1 cellular context compared by ENCODE assay signal in the genomic region with DNA sequence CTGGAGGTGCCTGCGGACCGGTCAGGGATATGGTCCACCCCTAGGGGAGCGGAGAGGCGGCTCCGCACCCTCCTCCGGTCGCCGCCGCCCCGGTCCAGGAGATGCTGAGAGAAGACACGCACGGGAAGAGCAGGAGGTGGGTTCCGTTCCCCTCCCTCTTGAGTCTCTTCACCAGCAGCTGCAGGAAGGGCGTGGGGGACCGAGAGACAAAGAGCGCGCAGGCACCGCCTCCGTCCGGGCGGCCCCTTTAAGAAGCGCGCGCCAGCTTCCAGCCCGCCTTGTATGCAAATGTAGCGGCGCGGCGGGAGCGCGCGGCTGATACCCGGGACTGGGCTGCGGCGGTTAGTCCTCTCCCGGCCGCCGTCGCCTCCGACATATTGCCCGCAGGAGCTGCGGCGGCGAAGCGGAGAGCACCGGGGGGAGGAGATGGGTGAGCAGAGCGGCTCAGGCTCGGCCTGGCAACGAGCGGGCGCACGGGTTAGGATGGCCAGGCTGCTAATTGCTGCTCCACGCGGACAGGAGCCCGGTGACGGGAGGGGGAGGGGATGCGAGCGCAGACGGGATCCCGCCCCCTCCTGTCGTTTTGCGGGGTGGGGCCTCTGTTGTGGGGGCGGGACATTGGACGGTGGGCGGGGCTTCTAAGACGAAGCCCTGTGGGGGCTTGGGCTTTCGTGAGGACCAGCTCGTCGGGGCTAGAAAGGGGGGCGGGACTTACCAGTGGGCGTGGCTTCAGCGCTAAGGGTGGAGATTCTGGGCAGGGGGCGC.
A peak's percentile ranks its signal among the peaks of the same experiment; 100 is the strongest.
TF ChIP-seq lines count a peak whose summit lies in the region.

Gene TMEM39B (plus strand): TSS at position 318 of the 765 bp plus-strand sequence. CDS start 109 bp downstream, at position 427.

TF ChIP-seq in GM12878, 131 proteins besides CTCF, POLR2A, EP300 and RAD21 (continued from another document and continues in another):
- no peak for TF ChIP-seq ZBTB33 (IDR thresholded peaks at IDR 0.05)
- no peak for TF ChIP-seq ZNF622 (IDR thresholded peaks at IDR 0.05)
- peak; percentile 91; the same call in 1 of the 2 replicates for TF ChIP-seq RB1 (IDR thresholded peaks at IDR 0.05; ENCODE audit: borderline replicate concordance)
- TF ChIP-seq, protein P1, sequence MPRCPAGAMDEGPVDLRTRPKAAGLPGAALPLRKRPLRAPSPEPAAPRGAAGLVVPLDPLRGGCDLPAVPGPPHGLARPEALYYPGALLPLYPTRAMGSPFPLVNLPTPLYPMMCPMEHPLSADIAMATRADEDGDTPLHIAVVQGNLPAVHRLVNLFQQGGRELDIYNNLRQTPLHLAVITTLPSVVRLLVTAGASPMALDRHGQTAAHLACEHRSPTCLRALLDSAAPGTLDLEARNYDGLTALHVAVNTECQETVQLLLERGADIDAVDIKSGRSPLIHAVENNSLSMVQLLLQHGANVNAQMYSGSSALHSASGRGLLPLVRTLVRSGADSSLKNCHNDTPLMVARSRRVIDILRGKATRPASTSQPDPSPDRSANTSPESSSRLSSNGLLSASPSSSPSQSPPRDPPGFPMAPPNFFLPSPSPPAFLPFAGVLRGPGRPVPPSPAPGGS (IDR thresholded peaks at IDR 0.05; ENCODE audit: borderline replicate concordance, insufficient read depth, low read depth, low read length, poor library complexity, severe bottlenecking), result peak; percentile 33
- peak; percentile 96 for TF ChIP-seq ZNF207 (IDR thresholded peaks at IDR 0.05; ENCODE audit: borderline replicate concordance)
- no peak for TF ChIP-seq BCL11A (IDR thresholded peaks at IDR 0.05; ENCODE audit: low read depth, low read length)
- TF ChIP-seq SRF (IDR thresholded peaks at IDR 0.05; ENCODE audit: low read depth in 2 of 2, low read length in 2 of 2), result peak in 1 of 2 experiments; percentile 3; a peak in 1 of 4 replicates
- no peak for TF ChIP-seq FOXM1 (IDR thresholded peaks at IDR 0.05; ENCODE audit: low read depth, low read length)
- TF ChIP-seq BHLHE40 (IDR thresholded peaks at IDR 0.05; ENCODE audit: borderline replicate concordance in 1 of 2, low read depth in 2 of 2, low read length in 1 of 2), result peak; percentile 46 to 73; a peak in 3 of 4 replicates
- TF ChIP-seq, protein P2, sequence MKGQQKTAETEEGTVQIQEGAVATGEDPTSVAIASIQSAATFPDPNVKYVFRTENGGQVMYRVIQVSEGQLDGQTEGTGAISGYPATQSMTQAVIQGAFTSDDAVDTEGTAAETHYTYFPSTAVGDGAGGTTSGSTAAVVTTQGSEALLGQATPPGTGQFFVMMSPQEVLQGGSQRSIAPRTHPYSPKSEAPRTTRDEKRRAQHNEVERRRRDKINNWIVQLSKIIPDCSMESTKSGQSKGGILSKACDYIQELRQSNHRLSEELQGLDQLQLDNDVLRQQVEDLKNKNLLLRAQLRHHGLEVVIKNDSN (IDR thresholded peaks at IDR 0.05; ENCODE audit: borderline replicate concordance, extremely low read length, insufficient read depth, low read depth, low read length), result no peak
- peak; percentile 77 for TF ChIP-seq MXI1 (IDR thresholded peaks at IDR 0.05; ENCODE audit: low read depth, low read length)
- TF ChIP-seq HCFC1 (IDR thresholded peaks at IDR 0.05; ENCODE audit: low read length), result peak; percentile 40; the same call in 1 of the 2 replicates
- TF ChIP-seq, protein P3, sequence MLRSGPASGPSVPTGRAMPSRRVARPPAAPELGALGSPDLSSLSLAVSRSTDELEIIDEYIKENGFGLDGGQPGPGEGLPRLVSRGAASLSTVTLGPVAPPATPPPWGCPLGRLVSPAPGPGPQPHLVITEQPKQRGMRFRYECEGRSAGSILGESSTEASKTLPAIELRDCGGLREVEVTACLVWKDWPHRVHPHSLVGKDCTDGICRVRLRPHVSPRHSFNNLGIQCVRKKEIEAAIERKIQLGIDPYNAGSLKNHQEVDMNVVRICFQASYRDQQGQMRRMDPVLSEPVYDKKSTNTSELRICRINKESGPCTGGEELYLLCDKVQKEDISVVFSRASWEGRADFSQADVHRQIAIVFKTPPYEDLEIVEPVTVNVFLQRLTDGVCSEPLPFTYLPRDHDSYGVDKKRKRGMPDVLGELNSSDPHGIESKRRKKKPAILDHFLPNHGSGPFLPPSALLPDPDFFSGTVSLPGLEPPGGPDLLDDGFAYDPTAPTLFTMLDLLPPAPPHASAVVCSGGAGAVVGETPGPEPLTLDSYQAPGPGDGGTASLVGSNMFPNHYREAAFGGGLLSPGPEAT (IDR thresholded peaks at IDR 0.05; ENCODE audit: low read depth), result peak; percentile 88
- peak; percentile 75; the same call in 1 of the 2 replicates for TF ChIP-seq CHD2 (IDR thresholded peaks at IDR 0.05; ENCODE audit: borderline replicate concordance, low read depth, low read length)
- peak; percentile 52; the same call in 1 of the 2 replicates for TF ChIP-seq SMAD5 (IDR thresholded peaks at IDR 0.05; ENCODE audit: low read depth)
- no peak for TF ChIP-seq NFXL1 (IDR thresholded peaks at IDR 0.05; ENCODE audit: borderline replicate concordance)
- TF ChIP-seq ELK1 (IDR thresholded peaks at IDR 0.05; ENCODE audit: low read depth, low read length), result 0 out of 2 replicates have a peak, but pooled peaks have one; percentile 6
- no peak for TF ChIP-seq CUX1 (IDR thresholded peaks at IDR 0.05; ENCODE audit: insufficient replicate concordance, low read depth, low read length)
- TF ChIP-seq SREBF2 (IDR thresholded peaks at IDR 0.05; ENCODE audit: low read length), result no peak
- no peak for TF ChIP-seq NR2F1 (conservative IDR thresholded peaks at IDR 0.05)
- TF ChIP-seq ATF2 (IDR thresholded peaks at IDR 0.05; ENCODE audit: low read length), result no peak
- TF ChIP-seq TBL1XR1 (IDR thresholded peaks at IDR 0.05; ENCODE audit: low read depth, low read length), result no peak
- TF ChIP-seq CREB1 (IDR thresholded peaks at IDR 0.05; ENCODE audit: low read depth), result peak; percentile 47; the same call in 1 of the 2 replicates
- no peak for TF ChIP-seq ZNF24 (IDR thresholded peaks at IDR 0.05)
- peak; percentile 54 for TF ChIP-seq E2F8 (IDR thresholded peaks at IDR 0.05; ENCODE audit: low read depth, partially characterized antibody)
- no peak for TF ChIP-seq ZSCAN29 (IDR thresholded peaks at IDR 0.05)
- no peak for TF ChIP-seq HDAC6 (IDR thresholded peaks at IDR 0.05; ENCODE audit: unreplicated experiment)
- TF ChIP-seq MEF2B (IDR thresholded peaks at IDR 0.05; ENCODE audit: partially characterized antibody, poor library complexity, severe bottlenecking), result no peak
- no peak for TF ChIP-seq SP1 (IDR thresholded peaks at IDR 0.05; ENCODE audit: low read depth, low read length)
- TF ChIP-seq, protein P4, sequence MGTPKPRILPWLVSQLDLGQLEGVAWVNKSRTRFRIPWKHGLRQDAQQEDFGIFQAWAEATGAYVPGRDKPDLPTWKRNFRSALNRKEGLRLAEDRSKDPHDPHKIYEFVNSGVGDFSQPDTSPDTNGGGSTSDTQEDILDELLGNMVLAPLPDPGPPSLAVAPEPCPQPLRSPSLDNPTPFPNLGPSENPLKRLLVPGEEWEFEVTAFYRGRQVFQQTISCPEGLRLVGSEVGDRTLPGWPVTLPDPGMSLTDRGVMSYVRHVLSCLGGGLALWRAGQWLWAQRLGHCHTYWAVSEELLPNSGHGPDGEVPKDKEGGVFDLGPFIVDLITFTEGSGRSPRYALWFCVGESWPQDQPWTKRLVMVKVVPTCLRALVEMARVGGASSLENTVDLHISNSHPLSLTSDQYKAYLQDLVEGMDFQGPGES (IDR thresholded peaks at IDR 0.05), result no peak
